Comparison of ENCODE assay signal across 2 cellular contexts in the genomic region with DNA sequence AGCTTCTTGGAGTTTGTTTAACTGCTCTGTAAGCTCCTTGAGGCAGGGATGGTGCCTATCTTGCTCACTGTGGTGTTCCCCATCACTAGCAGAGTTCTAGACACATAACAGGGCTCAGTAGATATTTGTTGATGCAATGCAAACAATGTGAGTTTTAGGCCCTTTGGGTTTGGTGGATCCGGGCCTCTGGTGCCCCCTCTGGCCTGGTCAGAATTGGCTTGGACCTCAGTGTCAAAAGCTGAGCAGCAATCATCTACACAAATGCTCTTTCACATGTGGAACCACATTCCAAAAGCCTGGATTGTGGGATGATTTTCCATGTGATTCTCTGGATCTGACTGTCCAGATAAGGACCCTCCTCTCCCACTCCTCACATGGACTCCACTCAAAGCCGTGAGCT.
A peak's percentile ranks its signal among the peaks of the same experiment; 100 is the strongest.
TF ChIP-seq lines count a peak whose summit lies in the region.

No MANE protein-coding gene starts in this region.

TF ChIP-seq in GM23338, 12 proteins besides CTCF, POLR2A, EP300 and RAD21 (continues in another document):
- TF ChIP-seq EZH2phosphoT487 (IDR thresholded peaks at IDR 0.05; ENCODE audit: unreplicated experiment): no peak
- no peak for TF ChIP-seq POLR2AphosphoS5 (IDR thresholded peaks at IDR 0.05; ENCODE audit: low read depth)
- no peak for TF ChIP-seq ZNF114 (CRISPR knock-in tag; IDR thresholded peaks at IDR 0.05)
- TF ChIP-seq, protein P1, sequence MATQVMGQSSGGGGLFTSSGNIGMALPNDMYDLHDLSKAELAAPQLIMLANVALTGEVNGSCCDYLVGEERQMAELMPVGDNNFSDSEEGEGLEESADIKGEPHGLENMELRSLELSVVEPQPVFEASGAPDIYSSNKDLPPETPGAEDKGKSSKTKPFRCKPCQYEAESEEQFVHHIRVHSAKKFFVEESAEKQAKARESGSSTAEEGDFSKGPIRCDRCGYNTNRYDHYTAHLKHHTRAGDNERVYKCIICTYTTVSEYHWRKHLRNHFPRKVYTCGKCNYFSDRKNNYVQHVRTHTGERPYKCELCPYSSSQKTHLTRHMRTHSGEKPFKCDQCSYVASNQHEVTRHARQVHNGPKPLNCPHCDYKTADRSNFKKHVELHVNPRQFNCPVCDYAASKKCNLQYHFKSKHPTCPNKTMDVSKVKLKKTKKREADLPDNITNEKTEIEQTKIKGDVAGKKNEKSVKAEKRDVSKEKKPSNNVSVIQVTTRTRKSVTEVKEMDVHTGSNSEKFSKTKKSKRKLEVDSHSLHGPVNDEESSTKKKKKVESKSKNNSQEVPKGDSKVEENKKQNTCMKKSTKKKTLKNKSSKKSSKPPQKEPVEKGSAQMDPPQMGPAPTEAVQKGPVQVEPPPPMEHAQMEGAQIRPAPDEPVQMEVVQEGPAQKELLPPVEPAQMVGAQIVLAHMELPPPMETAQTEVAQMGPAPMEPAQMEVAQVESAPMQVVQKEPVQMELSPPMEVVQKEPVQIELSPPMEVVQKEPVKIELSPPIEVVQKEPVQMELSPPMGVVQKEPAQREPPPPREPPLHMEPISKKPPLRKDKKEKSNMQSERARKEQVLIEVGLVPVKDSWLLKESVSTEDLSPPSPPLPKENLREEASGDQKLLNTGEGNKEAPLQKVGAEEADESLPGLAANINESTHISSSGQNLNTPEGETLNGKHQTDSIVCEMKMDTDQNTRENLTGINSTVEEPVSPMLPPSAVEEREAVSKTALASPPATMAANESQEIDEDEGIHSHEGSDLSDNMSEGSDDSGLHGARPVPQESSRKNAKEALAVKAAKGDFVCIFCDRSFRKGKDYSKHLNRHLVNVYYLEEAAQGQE (IDR thresholded peaks at IDR 0.05; ENCODE audit: unreplicated experiment): no peak
- TF ChIP-seq STAT1 (IDR thresholded peaks at IDR 0.05; ENCODE audit: unreplicated experiment): no peak
- no peak for TF ChIP-seq CREB1 (CRISPR knock-in tag; IDR thresholded peaks at IDR 0.05; ENCODE audit: low read depth)
- no peak for TF ChIP-seq JUNB (IDR thresholded peaks at IDR 0.05; ENCODE audit: unreplicated experiment)
- TF ChIP-seq ZNF331 (CRISPR knock-in tag; IDR thresholded peaks at IDR 0.05; ENCODE audit: low read depth): no peak
- TF ChIP-seq, protein P2, sequence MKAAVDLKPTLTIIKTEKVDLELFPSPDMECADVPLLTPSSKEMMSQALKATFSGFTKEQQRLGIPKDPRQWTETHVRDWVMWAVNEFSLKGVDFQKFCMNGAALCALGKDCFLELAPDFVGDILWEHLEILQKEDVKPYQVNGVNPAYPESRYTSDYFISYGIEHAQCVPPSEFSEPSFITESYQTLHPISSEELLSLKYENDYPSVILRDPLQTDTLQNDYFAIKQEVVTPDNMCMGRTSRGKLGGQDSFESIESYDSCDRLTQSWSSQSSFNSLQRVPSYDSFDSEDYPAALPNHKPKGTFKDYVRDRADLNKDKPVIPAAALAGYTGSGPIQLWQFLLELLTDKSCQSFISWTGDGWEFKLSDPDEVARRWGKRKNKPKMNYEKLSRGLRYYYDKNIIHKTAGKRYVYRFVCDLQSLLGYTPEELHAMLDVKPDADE (IDR thresholded peaks at IDR 0.05): no peak
- no peak for TF ChIP-seq EZH2 (IDR thresholded peaks at IDR 0.05; ENCODE audit: low read depth, unreplicated experiment)
- no peak for TF ChIP-seq NANOG (IDR thresholded peaks at IDR 0.05; ENCODE audit: borderline replicate concordance)

TF ChIP-seq in HepG2, 621 proteins besides CTCF, POLR2A, EP300 and RAD21:
- TF ChIP-seq CEBPG (CRISPR knock-in tag; IDR thresholded peaks at IDR 0.05): peak; percentile 37; the same call in 1 of the 2 replicates
- 0 out of 2 replicates have a peak, but pooled peaks have one; percentile 15 for TF ChIP-seq FOXA3 (CRISPR knock-in tag; IDR thresholded peaks at IDR 0.05)
- TF ChIP-seq SMC3 (IDR thresholded peaks at IDR 0.05; ENCODE audit: low read length): peak; percentile 57; the same call in 1 of the 2 replicates
- TF ChIP-seq, protein P3, sequence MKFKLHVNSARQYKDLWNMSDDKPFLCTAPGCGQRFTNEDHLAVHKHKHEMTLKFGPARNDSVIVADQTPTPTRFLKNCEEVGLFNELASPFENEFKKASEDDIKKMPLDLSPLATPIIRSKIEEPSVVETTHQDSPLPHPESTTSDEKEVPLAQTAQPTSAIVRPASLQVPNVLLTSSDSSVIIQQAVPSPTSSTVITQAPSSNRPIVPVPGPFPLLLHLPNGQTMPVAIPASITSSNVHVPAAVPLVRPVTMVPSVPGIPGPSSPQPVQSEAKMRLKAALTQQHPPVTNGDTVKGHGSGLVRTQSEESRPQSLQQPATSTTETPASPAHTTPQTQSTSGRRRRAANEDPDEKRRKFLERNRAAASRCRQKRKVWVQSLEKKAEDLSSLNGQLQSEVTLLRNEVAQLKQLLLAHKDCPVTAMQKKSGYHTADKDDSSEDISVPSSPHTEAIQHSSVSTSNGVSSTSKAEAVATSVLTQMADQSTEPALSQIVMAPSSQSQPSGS (CRISPR knock-in tag; IDR thresholded peaks at IDR 0.05): 0 out of 2 replicates have a peak, but pooled peaks have one; percentile 16
- no peak for TF ChIP-seq ZNF563 (CRISPR knock-in tag; IDR thresholded peaks at IDR 0.05)
- peak; percentile 66 for TF ChIP-seq STAG1 (CRISPR knock-in tag; IDR thresholded peaks at IDR 0.05)
- peak; percentile 58 for TF ChIP-seq XRCC5 (optimal IDR thresholded peaks at IDR 0.05; ENCODE audit: low read length)
- no peak for TF ChIP-seq MIER3 (CRISPR knock-in tag; IDR thresholded peaks at IDR 0.05; ENCODE audit: borderline replicate concordance)
